In the genomic region with DNA sequence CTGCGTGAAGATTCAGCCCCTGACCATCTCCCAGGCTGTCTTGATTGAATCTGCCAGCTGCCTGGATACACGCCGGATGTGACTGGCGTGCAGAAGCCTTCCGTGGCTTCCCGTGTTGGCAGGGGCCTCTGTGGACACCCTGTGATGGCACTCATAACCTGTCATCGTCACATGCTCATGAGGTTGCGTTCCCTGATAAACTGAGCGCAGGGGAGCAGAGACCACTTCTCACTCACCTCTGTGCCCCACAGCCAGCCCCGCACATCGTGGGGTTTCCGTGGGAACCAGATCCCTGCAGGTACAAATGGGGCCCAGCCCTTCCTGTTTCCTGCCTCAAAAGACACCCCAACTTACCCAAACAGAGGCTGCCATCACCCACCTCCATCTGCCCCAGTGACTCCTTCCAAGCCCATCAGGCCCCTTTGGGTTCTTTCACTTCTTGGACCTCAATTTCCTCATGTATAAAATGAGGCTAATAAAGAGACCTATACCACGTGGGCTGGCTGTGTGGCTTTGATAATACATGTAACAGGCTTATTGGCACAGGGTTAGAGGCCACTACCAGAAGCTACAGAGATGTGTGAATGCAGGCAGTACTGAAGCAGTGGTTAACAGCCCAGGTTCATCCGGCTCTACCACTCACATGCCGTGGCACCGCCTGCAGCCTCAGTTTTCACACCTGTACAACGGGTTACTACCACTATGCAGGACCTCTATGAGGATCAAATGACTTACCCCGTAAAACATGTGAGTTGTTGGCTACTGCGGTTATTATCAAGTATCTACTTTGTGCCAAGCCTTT, we compare ENCODE assay signal across 14 cellular contexts. TPM values are rescaled to one million over a fixed set of nuclear protein-coding genes. Genes with fewer than 3 reads are reported as not detected.
DNase-seq lines count a peak whose midpoint lies in the region; ATAC-seq, FAIRE-seq and TF ChIP-seq lines count a peak whose summit lies in the region.
"Had no signal": no experiment of that assay in that cellular context is flagged by ENCODE, and none has a peak within 500 bp of the region (broad histone marks: within the 10 kb centered on the region; RNA-seq: fewer than 3 reads in every experiment).

No MANE protein-coding gene starts in this region.

- H3K9me3 Mint-ChIP-seq in activated naive CD4-positive, alpha-beta T cell treated with anti-CD3 and anti-CD28 coated beads, Interleukin-2, amount 50 U/mL, for 72 hours = peaks cover 0 to 4% of the 10 kb centered on the region in 2 donors
- H3K9me3 Mint-ChIP-seq in GM23338 = peaks cover 16% of the 10 kb centered on the region

- H4K5ac ChIP-seq in H1 (ENCODE audit: insufficient read length, low read depth, low read length) = no peak overlapping the region

- H3K27ac ChIP-seq in H1 (ENCODE audit: low read depth, low read length) = no peak overlapping the region
- no peak overlapping the region for H3K27ac ChIP-seq in GM23338 (ENCODE audit: low read depth)
- H3K27ac ChIP-seq: KMS-11, sigmoid colon had no signal

- peaks cover 11% of the 10 kb centered on the region for H3K27me3 Mint-ChIP-seq in GM23338 (ENCODE audit: insufficient read depth, low read depth, poor library complexity)
- H3K27me3 Mint-ChIP-seq: naive B cell had no signal

- H3K56ac ChIP-seq in H1 (replicated peaks; ENCODE audit: insufficient read length, low read depth, low read length) = no peak overlapping the region

- no peaks in the 10 kb centered on the region for H4K20me1 ChIP-seq in H1 (replicated peaks in 1 of 2; ENCODE audit: control insufficient read depth in 1 of 2, insufficient read depth in 2 of 2, low read length in 2 of 2)
- no peaks in the 10 kb centered on the region for H4K20me1 ChIP-seq in GM23338 (replicated peaks; ENCODE audit: insufficient read depth)

- TF ChIP-seq RAD21 in H1 (IDR thresholded peaks at IDR 0.05 in 1 of 2, conservative IDR thresholded peaks at IDR 0.05 in 1 of 2; ENCODE audit: low read depth in 2 of 2, low read length in 2 of 2) = no peak

- no peak for ATAC-seq in activated naive CD4-positive, alpha-beta T cell treated with anti-CD3 and anti-CD28 coated beads, Interleukin-2, amount 50 U/mL, for 72 hours
- no peak for ATAC-seq in GM23338
- no peak for ATAC-seq in GM18498 (IDR thresholded peaks at IDR 0.05; ENCODE audit: unreplicated experiment)
- ATAC-seq: left colon had no signal

- H3F3A ChIP-seq in GM23338 (replicated peaks; ENCODE audit: low read depth) = no peaks in the 10 kb centered on the region

- no peaks in the 10 kb centered on the region for H3K9me2 ChIP-seq in GM23338 (ENCODE audit: insufficient read depth)

- H2BK120ac ChIP-seq in H1 (replicated peaks; ENCODE audit: low read depth, low read length) = no peak overlapping the region

- peaks cover 9% of the 10 kb centered on the region for H3K4me1 Mint-ChIP-seq in GM23338

- peaks cover 3 to 13% (median 10%) of the 10 kb centered on the region in 4 experiments for H3K4me1 ChIP-seq in H1 (replicated peaks in 1 of 4; ENCODE audit: control insufficient read depth in 3 of 4, insufficient read depth in 4 of 4, low read length in 3 of 4)
- H3K4me1 ChIP-seq in GM23338 (ENCODE audit: insufficient read depth) = peaks cover 11% of the 10 kb centered on the region
- H3K4me1 ChIP-seq: sigmoid colon had no signal

- H3K27me3 ChIP-seq in H1 (replicated peaks in 1 of 4; ENCODE audit: control insufficient read depth in 3 of 4, extremely low read depth in 1 of 4, insufficient read depth in 3 of 4, low read length in 3 of 4) (no peaks in the 10 kb centered on the region), GM23338 (ENCODE audit: insufficient read depth) (no peaks in the 10 kb centered on the region)
- H3K27me3 ChIP-seq: sigmoid colon had no signal

- H3K79me1 ChIP-seq in H1 (ENCODE audit: low read depth, low read length) = no peaks in the 10 kb centered on the region

- no peak overlapping the region for H2BK5ac ChIP-seq in H1 (ENCODE audit: low read depth, low read length)

- POLR2A ChIA-PET in H1 (lab: Charles Lee; ENCODE audit: partially characterized antibody) = no interaction called here

- H2AFZ ChIP-seq in H1 (ENCODE audit: low read length) (no peak overlapping the region), GM23338 (no peak overlapping the region)

- no peaks in the 10 kb centered on the region for H3K36me3 ChIP-seq in H1 (ENCODE audit: control insufficient read depth in 2 of 4, insufficient read depth in 4 of 4, low read length in 3 of 4)
- no peaks in the 10 kb centered on the region for H3K36me3 ChIP-seq in GM23338 (ENCODE audit: insufficient read depth)

- H3K14ac ChIP-seq in H1 (ENCODE audit: insufficient read length) = no peak overlapping the region

- H3K36me3 Mint-ChIP-seq in activated naive CD4-positive, alpha-beta T cell treated with anti-CD3 and anti-CD28 coated beads, Interleukin-2, amount 50 U/mL, for 72 hours = peaks cover 21 to 51% of the 10 kb centered on the region in 2 donors
- H3K36me3 Mint-ChIP-seq in GM23338 (ENCODE audit: low read depth) = peaks cover 24% of the 10 kb centered on the region

- no peaks in the 10 kb centered on the region for H3K79me2 ChIP-seq in H1 (ENCODE audit: control insufficient read depth in 1 of 2, insufficient read depth in 2 of 2, low read length in 2 of 2)
- no peaks in the 10 kb centered on the region for H3K79me2 ChIP-seq in GM23338 (replicated peaks; ENCODE audit: insufficient read depth)

- H3K4me3 ChIP-seq in H1 (ENCODE audit: extremely low read depth in 1 of 4, insufficient read depth in 2 of 4, low read depth in 3 of 4, low read length in 4 of 4) = no peak overlapping the region
- H3K4me3 ChIP-seq in GM23338 = no peak overlapping the region
- H3K4me3 ChIP-seq: sigmoid colon had no signal

- H3K4me2 ChIP-seq in H1 (ENCODE audit: insufficient read depth in 1 of 2, low read depth in 2 of 2, low read length in 2 of 2) (no peak overlapping the region; a peak in 1 of 4 replicates), GM23338 (no peak overlapping the region)
- H3K4me2 ChIP-seq: KMS-11 had no signal

- no peak overlapping the region for H2BK12ac ChIP-seq in H1 (ENCODE audit: low read depth, low read length)

- H4K8ac ChIP-seq in H1 (ENCODE audit: extremely low read depth, insufficient read depth, low read length) = no peak overlapping the region; the same call in 1 of the 2 replicates

- H3K9me3 ChIP-seq in H1 (ENCODE audit: insufficient read depth in 2 of 2, low read depth in 1 of 2, low read length in 1 of 2) = no peaks in the 10 kb centered on the region
- H3K9me3 ChIP-seq: sigmoid colon had no signal

- no peak overlapping the region for H3K9ac ChIP-seq in H1 (replicated peaks in 1 of 4; ENCODE audit: extremely low read depth in 1 of 4, low read depth in 3 of 4, low read length in 3 of 4)
- H3K9ac ChIP-seq: KMS-11 had no signal

- H3K4me3 Mint-ChIP-seq in GM23338 = no peak overlapping the region

- no peak overlapping the region for H3K23ac ChIP-seq in H1 (ENCODE audit: insufficient read length)

- TF ChIP-seq CTCF in H1 (IDR thresholded peaks at IDR 0.05; ENCODE audit: control extremely low read depth in 1 of 3, insufficient read depth in 1 of 3, low read depth in 1 of 3, low read length in 3 of 3) (no peak), GM23338 (conservative IDR thresholded peaks at IDR 0.05; ENCODE audit: low read depth in 2 of 2) (no peak)

- WGBS in H1 (ENCODE audit: extremely low coverage in 1 of 2, insufficient coverage in 1 of 2, insufficient read length in 1 of 2, insufficient replicate concordance in 2 of 2, low coverage in 1 of 2, low lambda C conversion rate in 2 of 2, missing lambda C conversion rate in 1 of 2), 2 experiments = 83% methylated on average over 19 of the region's 19 CpGs; no CpG with 5 or more reads in 1 of the 2 experiments

- DNase-seq in activated naive CD4-positive, alpha-beta T cell treated with Interleukin-2 at 50 U/mL for 16 hours = peak; percentile 49
- no peak for DNase-seq in activated naive CD4-positive, alpha-beta T cell treated with anti-CD3 and anti-CD28 coated beads, Interleukin-2, amount 50 U/mL, for 72 hours (ENCODE audit: low spot score in 2 of 2)
- DNase-seq in activated CD8-positive, alpha-beta memory T cell treated with anti-CD3 and anti-CD28 coated beads, Interleukin-2, amount 50 U/mL, for 48 hours = peak; percentile 58
- no peak for DNase-seq in H1 (ENCODE audit: low read depth in 1 of 2, low spot score in 2 of 2)
- peak; percentile 32 for DNase-seq in stimulated activated CD8-positive, alpha-beta memory T cell treated with anti-CD3 and anti-CD28 coated beads, Interleukin-4, amount 100 ng/mL, for 48 hours
- DNase-seq in GM23338 (ENCODE audit: low spot score) = no peak
- DNase-seq in NCI-H1930 (lab: John Stamatoyannopoulos, UW) = no peak
- DNase-seq: left colon, naive B cell, NCI-H446, OCI-M1, sigmoid colon had no signal

- H3K27ac Mint-ChIP-seq in activated naive CD4-positive, alpha-beta T cell treated with anti-CD3 and anti-CD28 coated beads, Interleukin-2, amount 50 U/mL, for 72 hours = no peak overlapping the region
- H3K27ac Mint-ChIP-seq in GM23338 = no peak overlapping the region

- no peak overlapping the region; the same call in 1 of the 2 replicates for H2BK20ac ChIP-seq in H1 (ENCODE audit: low read length)

- H3K4ac ChIP-seq in H1 (replicated peaks; ENCODE audit: insufficient read length, low read depth, low read length) = no peak overlapping the region

- no peak overlapping the region for H2AK5ac ChIP-seq in H1 (ENCODE audit: low read depth, low read length)

- no peak overlapping the region for H2BK15ac ChIP-seq in H1 (ENCODE audit: low read length)

- no peak overlapping the region for H4K91ac ChIP-seq in H1 (replicated peaks; ENCODE audit: insufficient read length, low read length)

- no peak for TF ChIP-seq POLR2A in H1 (IDR thresholded peaks at IDR 0.05; ENCODE audit: control extremely low read depth in 1 of 2, low read depth in 2 of 2, low read length in 2 of 2)

- H3K18ac ChIP-seq in H1 (ENCODE audit: extremely low read depth, low read length) = no peak overlapping the region; the same call in 1 of the 2 replicates

- H3K23me2 ChIP-seq in H1 (ENCODE audit: low read depth, low read length) = no peaks in the 10 kb centered on the region

- CTCF ChIA-PET in H1 (lab: Charles Lee; ENCODE audit: partially characterized antibody) = interaction anchor here (0.8 to 2.3 kb wide), 4 partner anchors 16 to 28 kb away, joined by 3 to 8 read pairs (median 6); no protein-coding TSS in a partner anchor

- TF ChIP-seq EP300 in H1 (IDR thresholded peaks at IDR 0.05; ENCODE audit: borderline replicate concordance in 1 of 2, low read depth in 2 of 2, low read length in 2 of 2) = no peak

- FAIRE-seq in H1 (lab: Jason Lieb, UNC) = no peak

RNA-seq across cellular contexts. Expression of a gene that starts 23.6 kb away (rescaled TPM):
- total RNA-seq in activated naive CD4-positive, alpha-beta T cell treated with anti-CD3 and anti-CD28 coated beads, Interleukin-2, amount 50 U/mL, for 72 hours = under 1 TPM; 0.11 to 0.68 TPM
- 0.69 and 0.76 TPM in 2 replicates for total RNA-seq in H1 (2021; fragmentation: NEBNext Ultra II Directional; extraction: Animal tissue kit (Norgen Biotek cat#: 25700))
- polyA plus RNA-seq in H1 (2011; rRNA removed) (0.95 and 1.4 TPM in 2 replicates), GM23338 (2016; fragmentation: Nextera tagmentation; extraction: Ambion mirVana) (0.14 and 0.26 TPM in 2 replicates)
- 0.44 TPM for polyA plus RNA-seq in H1 (2011; cell fraction: cytosol; rRNA removed)
- polyA plus RNA-seq in H1 (2011; cell fraction: nucleus; rRNA removed) = 0.93 TPM
- 0.29 to 1.0 TPM (median 0.73 TPM) in 4 replicates for polyA plus RNA-seq in H1 (2012, experiment 1 of 2)
- 0.64 TPM for polyA plus RNA-seq in H1 (2012, experiment 2 of 2)
- polyA plus RNA-seq in H1 (2013, experiment 1 of 2) = 1.4 TPM
- polyA plus RNA-seq in H1 (2013, experiment 2 of 2) = 1.1 TPM
- 0.22 and 0.24 TPM in 2 replicates for polyA minus RNA-seq in H1 (2011; rRNA and poly(A)+ RNA removed)
- 1.7 TPM for polyA minus RNA-seq in H1 (2011; cell fraction: cytosol; rRNA and poly(A)+ RNA removed)
- polyA minus RNA-seq in H1 (2011; cell fraction: nucleus; rRNA and poly(A)+ RNA removed) = 1.1 TPM
- 0.66 and 0.82 TPM in 2 replicates for total RNA-seq in GM23338 (2014; rRNA removed; shearing (Covaris generic))
- total RNA-seq: left colon, sigmoid colon had no signal

RNA-seq across cellular contexts. Expression of a gene that starts 44.1 kb away (rescaled TPM):
- total RNA-seq in activated naive CD4-positive, alpha-beta T cell treated with anti-CD3 and anti-CD28 coated beads, Interleukin-2, amount 50 U/mL, for 72 hours = 10 to 100 TPM; 16.2 to 24.0 TPM
- total RNA-seq in H1 (2021; fragmentation: NEBNext Ultra II Directional; extraction: Animal tissue kit (Norgen Biotek cat#: 25700)) = 9.7 and 10.4 TPM in 2 replicates
- polyA plus RNA-seq in H1 (2011; rRNA removed) (8.7 and 10.8 TPM in 2 replicates), GM23338 (2016; fragmentation: Nextera tagmentation; extraction: Ambion mirVana) (5.4 and 6.1 TPM in 2 replicates)
- 10.4 TPM for polyA plus RNA-seq in H1 (2011; cell fraction: cytosol; rRNA removed)
- polyA plus RNA-seq in H1 (2011; cell fraction: nucleus; rRNA removed) = 11.9 TPM
- 5.2 to 10.1 TPM (median 8.0 TPM) in 4 replicates for polyA plus RNA-seq in H1 (2012, experiment 1 of 2)
- polyA plus RNA-seq in H1 (2012, experiment 2 of 2) = 6.4 TPM
- polyA plus RNA-seq in H1 (2013, experiment 1 of 2) = 5.8 TPM
- polyA plus RNA-seq in H1 (2013, experiment 2 of 2) = 6.8 TPM
- polyA minus RNA-seq in H1 (2011; rRNA and poly(A)+ RNA removed) = 7.4 and 9.7 TPM in 2 replicates
- polyA minus RNA-seq in H1 (2011; cell fraction: cytosol; rRNA and poly(A)+ RNA removed) = 7.9 TPM
- polyA minus RNA-seq in H1 (2011; cell fraction: nucleus; rRNA and poly(A)+ RNA removed) = 6.3 TPM
- total RNA-seq in GM23338 (2014; rRNA removed; shearing (Covaris generic)) = 8.0 and 10.6 TPM in 2 replicates

Comparison
In these comparisons a context has a peak if more than half of its experiments do, and no peak if none do; other contexts are left out.
1. DNase-seq: peak in activated naive CD4-positive, alpha-beta T cell treated with Interleukin-2 at 50 U/mL for 16 hours (single experiment), activated CD8-positive, alpha-beta memory T cell treated with anti-CD3 and anti-CD28 coated beads, Interleukin-2, amount 50 U/mL, for 48 hours (single experiment) and stimulated activated CD8-positive, alpha-beta memory T cell treated with anti-CD3 and anti-CD28 coated beads, Interleukin-4, amount 100 ng/mL, for 48 hours (single experiment); none in activated naive CD4-positive, alpha-beta T cell treated with anti-CD3 and anti-CD28 coated beads, Interleukin-2, amount 50 U/mL, for 72 hours (0 of 2), H1 (0 of 2), GM23338 (single experiment) and NCI-H1930 (0 of 2).